1 cellular context compared by ENCODE assay signal in genomic region chr9:37746448-37747270, GRCh38.
TF ChIP-seq lines count a peak whose summit lies in the region.

No MANE protein-coding gene starts in this region.

TF ChIP-seq in HepG2, 621 proteins besides CTCF, POLR2A, EP300 and RAD21:
- TF ChIP-seq ZFP37 (CRISPR knock-in tag; IDR thresholded peaks at IDR 0.05; ENCODE audit: borderline replicate concordance): no peak
- 0 out of 2 replicates have a peak, but pooled peaks have one; percentile 28 for TF ChIP-seq ZNF687 (CRISPR knock-in tag; IDR thresholded peaks at IDR 0.05)
- no peak for TF ChIP-seq KLF15 (CRISPR knock-in tag; IDR thresholded peaks at IDR 0.05; ENCODE audit: borderline replicate concordance)
- TF ChIP-seq NCOA1 (CRISPR knock-in tag; IDR thresholded peaks at IDR 0.05): no peak
- no peak for TF ChIP-seq ZNF24 (IDR thresholded peaks at IDR 0.05)
- TF ChIP-seq GTF3A (CRISPR knock-in tag; conservative IDR thresholded peaks at IDR 0.05): no peak
TF ChIP-seq in HepG2: peak in this region for 1.
